ENCODE assay signal across 8 cellular contexts in genomic region chr14:52551205-52551604, GRCh38. TPM values are rescaled to one million over a fixed set of nuclear protein-coding genes. Genes with fewer than 3 reads are reported as not detected.
DNase-seq lines count a peak whose midpoint lies in the region; FAIRE-seq and TF ChIP-seq lines count a peak whose summit lies in the region.

No MANE protein-coding gene starts in this region.

- peak overlapping the region; percentile 87 for H3K4me3 Mint-ChIP-seq in activated CD4-positive, alpha-beta T cell treated with anti-CD3 and anti-CD28 coated beads, Interleukin-2, amount 10 ng/mL, durations not matched to agents 24 days and 14 days
- peak overlapping the region; percentile 88 for H3K4me3 Mint-ChIP-seq in activated T-helper 1 cell treated with anti-CD3 and anti-CD28 coated beads, Interleukin-12 subunit alpha, Interleukin-12 subunit beta, Interleukin-2, Interleukin-4 antibody, amounts not matched to agents 30 ng/mL and 10 ng/mL and 1 ng/mL, durations not matched to agents 14 hours and 24 hours and 36 hours

- H3K36me3 ChIP-seq in keratinocyte (ENCODE audit: control insufficient read depth in 2 of 2, extremely low read depth in 1 of 2, insufficient read depth in 2 of 2, low read length in 2 of 2) (no peaks in the 10 kb centered on the region), suprapubic skin (no peaks in the 10 kb centered on the region)

- H3K4me3 ChIP-seq in keratinocyte (ENCODE audit: control insufficient read depth in 2 of 3, extremely low read depth in 1 of 3, insufficient read depth in 2 of 3, low read depth in 1 of 3, low read length in 3 of 3) (peak overlapping the region in 1 of 3 experiments; percentile 80), suprapubic skin (peak overlapping the region; percentile 65)

- H3K9ac ChIP-seq in keratinocyte (ENCODE audit: control insufficient read depth, extremely low read depth, insufficient read depth, low read length) = peak overlapping the region; percentile 67

- H3K27me3 ChIP-seq in keratinocyte (ENCODE audit: control insufficient read depth, extremely low read depth, insufficient read depth, low read length) (no peaks in the 10 kb centered on the region), suprapubic skin (no peaks in the 10 kb centered on the region)

- no peaks in the 10 kb centered on the region for H3K9me1 ChIP-seq in keratinocyte (ENCODE audit: control insufficient read depth, extremely low read depth, insufficient read depth, low read length)

- H3K4me1 ChIP-seq in keratinocyte (ENCODE audit: control insufficient read depth, extremely low read depth, insufficient read depth, low read length) = peaks cover 12% of the 10 kb centered on the region
- peaks cover 30% of the 10 kb centered on the region for H3K4me1 ChIP-seq in suprapubic skin

- DNase-seq in activated CD4-positive, alpha-beta T cell treated with anti-CD3 and anti-CD28 coated beads, Interleukin-2, amount 10 ng/mL, durations not matched to agents 24 days and 14 days = no peak
- no peak for DNase-seq in activated CD4-positive, alpha-beta T cell treated with anti-CD3 and anti-CD28 coated beads for 48 hours
- DNase-seq in activated T-helper 1 cell treated with anti-CD3 and anti-CD28 coated beads, Interleukin-12 subunit alpha, Interleukin-12 subunit beta, Interleukin-2, Interleukin-4 antibody, amounts not matched to agents 30 ng/mL and 10 ng/mL and 1 ng/mL, durations not matched to agents 14 hours and 24 hours and 36 hours (ENCODE audit: low spot score) = no peak
- DNase-seq in keratinocyte (ENCODE audit: low read depth, low spot score) (no peak), suprapubic skin (ENCODE audit: low spot score in 2 of 2) (no peak), hippocampal formation (lab: John Stamatoyannopoulos, UW) (no peak), germinal center (ENCODE audit: low spot score) (no peak), GM19238 (ENCODE audit: insufficient read length, low spot score) (no peak)

- dilution Hi-C loops in keratinocyte (cut with MboI; ENCODE audit: extremely low pct_ligation_motif_present, low sequenced_read_pairs) = no loop called here

- no peak for TF ChIP-seq CTCF in keratinocyte (optimal IDR thresholded peaks at IDR 0.05 in 1 of 3, IDR thresholded peaks at IDR 0.05 in 1 of 3, conservative IDR thresholded peaks at IDR 0.05 in 1 of 3; ENCODE audit: extremely low read depth in 1 of 3, insufficient read depth in 2 of 3, low read length in 3 of 3)
- no peak for TF ChIP-seq CTCF in suprapubic skin (IDR thresholded peaks at IDR 0.05)

- FAIRE-seq in keratinocyte (lab: Jason Lieb, UNC) = no peak

- H3K4me1 Mint-ChIP-seq in activated CD4-positive, alpha-beta T cell treated with anti-CD3 and anti-CD28 coated beads, Interleukin-2, amount 10 ng/mL, durations not matched to agents 24 days and 14 days = peaks cover 29% of the 10 kb centered on the region
- H3K4me1 Mint-ChIP-seq in activated T-helper 1 cell treated with anti-CD3 and anti-CD28 coated beads, Interleukin-12 subunit alpha, Interleukin-12 subunit beta, Interleukin-2, Interleukin-4 antibody, amounts not matched to agents 30 ng/mL and 10 ng/mL and 1 ng/mL, durations not matched to agents 14 hours and 24 hours and 36 hours (ENCODE audit: low read depth) = peaks cover 40% of the 10 kb centered on the region

- no peaks in the 10 kb centered on the region for H3K9me3 Mint-ChIP-seq in activated CD4-positive, alpha-beta T cell treated with anti-CD3 and anti-CD28 coated beads, Interleukin-2, amount 10 ng/mL, durations not matched to agents 24 days and 14 days
- no peaks in the 10 kb centered on the region for H3K9me3 Mint-ChIP-seq in activated T-helper 1 cell treated with anti-CD3 and anti-CD28 coated beads, Interleukin-12 subunit alpha, Interleukin-12 subunit beta, Interleukin-2, Interleukin-4 antibody, amounts not matched to agents 30 ng/mL and 10 ng/mL and 1 ng/mL, durations not matched to agents 14 hours and 24 hours and 36 hours

- intact Hi-C loops in activated CD4-positive, alpha-beta T cell treated with anti-CD3 and anti-CD28 coated beads, Interleukin-2, amount 10 ng/mL, durations not matched to agents 24 days and 14 days (cut with micrococcal nuclease) = loop anchor here (2.0 to 10.0 kb wide), 5 partner anchors 20 to 1456 kb away; partner anchors contain the start of genes FRMD6 and TRIM9
- intact Hi-C loops in activated T-helper 1 cell treated with anti-CD3 and anti-CD28 coated beads, Interleukin-12 subunit alpha, Interleukin-12 subunit beta, Interleukin-2, Interleukin-4 antibody, amounts not matched to agents 30 ng/mL and 10 ng/mL and 1 ng/mL, durations not matched to agents 14 hours and 24 hours and 36 hours (cut with micrococcal nuclease) = loop anchor here (1.0 to 5.0 kb wide), 5 partner anchors 91 to 1454 kb away; partner anchors contain the start of genes RTRAF and TRIM9

- no peak overlapping the region for H2AFZ ChIP-seq in keratinocyte (ENCODE audit: control insufficient read depth, low read length)

- TF ChIP-seq POLR2A in suprapubic skin (IDR thresholded peaks at IDR 0.05) = no peak

- H3K27me3 Mint-ChIP-seq in activated CD4-positive, alpha-beta T cell treated with anti-CD3 and anti-CD28 coated beads, Interleukin-2, amount 10 ng/mL, durations not matched to agents 24 days and 14 days = peaks cover 19% of the 10 kb centered on the region
- peaks cover 15% of the 10 kb centered on the region for H3K27me3 Mint-ChIP-seq in activated T-helper 1 cell treated with anti-CD3 and anti-CD28 coated beads, Interleukin-12 subunit alpha, Interleukin-12 subunit beta, Interleukin-2, Interleukin-4 antibody, amounts not matched to agents 30 ng/mL and 10 ng/mL and 1 ng/mL, durations not matched to agents 14 hours and 24 hours and 36 hours (ENCODE audit: insufficient read depth)

- H3K27ac Mint-ChIP-seq in activated CD4-positive, alpha-beta T cell treated with anti-CD3 and anti-CD28 coated beads, Interleukin-2, amount 10 ng/mL, durations not matched to agents 24 days and 14 days = no peak overlapping the region
- peak overlapping the region; percentile 87 for H3K27ac Mint-ChIP-seq in activated T-helper 1 cell treated with anti-CD3 and anti-CD28 coated beads, Interleukin-12 subunit alpha, Interleukin-12 subunit beta, Interleukin-2, Interleukin-4 antibody, amounts not matched to agents 30 ng/mL and 10 ng/mL and 1 ng/mL, durations not matched to agents 14 hours and 24 hours and 36 hours

- H3K36me3 Mint-ChIP-seq in activated CD4-positive, alpha-beta T cell treated with anti-CD3 and anti-CD28 coated beads, Interleukin-2, amount 10 ng/mL, durations not matched to agents 24 days and 14 days (ENCODE audit: low read depth) = peaks cover 5% of the 10 kb centered on the region
- peaks cover 11% of the 10 kb centered on the region for H3K36me3 Mint-ChIP-seq in activated T-helper 1 cell treated with anti-CD3 and anti-CD28 coated beads, Interleukin-12 subunit alpha, Interleukin-12 subunit beta, Interleukin-2, Interleukin-4 antibody, amounts not matched to agents 30 ng/mL and 10 ng/mL and 1 ng/mL, durations not matched to agents 14 hours and 24 hours and 36 hours (ENCODE audit: low read depth)

- 47% methylated on average over 6 of the region's 6 CpGs for whole genome bisulfite sequencing in suprapubic skin

- no peak for TF ChIP-seq EP300 in suprapubic skin (IDR thresholded peaks at IDR 0.05)

- H3K9me3 ChIP-seq in keratinocyte (ENCODE audit: control insufficient read depth, low read depth, low read length) (no peaks in the 10 kb centered on the region), suprapubic skin (no peaks in the 10 kb centered on the region)

- H4K20me1 ChIP-seq in keratinocyte (ENCODE audit: control insufficient read depth, extremely low read depth, insufficient read depth, low read length) = no peaks in the 10 kb centered on the region

- peak overlapping the region; percentile 89 for H3K4me2 ChIP-seq in keratinocyte (ENCODE audit: control insufficient read depth, extremely low read depth, insufficient read depth, low read depth, low read length)

- H3K79me2 ChIP-seq in keratinocyte (ENCODE audit: control insufficient read depth, insufficient read depth, low read length) = no peaks in the 10 kb centered on the region

- H3K27ac ChIP-seq in keratinocyte (ENCODE audit: control insufficient read depth, insufficient read depth, low read length) (no peak overlapping the region), suprapubic skin (no peak overlapping the region)

RNA-seq across cellular contexts. Expression of gene TXNDC16, which starts 1.1 kb away (rescaled TPM):
- total RNA-seq in activated CD4-positive, alpha-beta T cell treated with anti-CD3 and anti-CD28 coated beads, Interleukin-2, amount 10 ng/mL, durations not matched to agents 24 days and 14 days = 4.7 and 6.2 TPM in 2 replicates
- total RNA-seq in activated T-helper 1 cell treated with anti-CD3 and anti-CD28 coated beads, Interleukin-12 subunit alpha, Interleukin-12 subunit beta, Interleukin-2, Interleukin-4 antibody, amounts not matched to agents 30 ng/mL and 10 ng/mL and 1 ng/mL, durations not matched to agents 14 hours and 24 hours and 36 hours = 4.0 and 4.8 TPM in 2 replicates
- polyA plus RNA-seq in keratinocyte = 1.2 to 1.9 TPM (median 1.2 TPM) in 3 replicates
- 2.3 TPM for polyA plus RNA-seq in keratinocyte (2011; ENCODE audit: low read depth)
- polyA plus RNA-seq in keratinocyte (2011; cell fraction: cytosol; rRNA removed) = 0.35 and 0.72 TPM in 2 replicates
- 1.1 and 1.7 TPM in 2 replicates for polyA plus RNA-seq in keratinocyte (2011; cell fraction: nucleus; rRNA removed)
- 0.78 and 1.3 TPM in 2 replicates for polyA plus RNA-seq in keratinocyte (2012; ENCODE audit: low replicate concordance)
- polyA minus RNA-seq in keratinocyte = 0.66 to 1.2 TPM in 2 of 3 replicates, not detected in the other
- polyA minus RNA-seq in keratinocyte (2011; cell fraction: cytosol; rRNA and poly(A)+ RNA removed) = 7.1 TPM
- polyA minus RNA-seq in keratinocyte (2011; cell fraction: nucleus; rRNA and poly(A)+ RNA removed) = 1.3 and 3.1 TPM in 2 replicates
- total RNA-seq in suprapubic skin = 10 to 100 TPM in 1 of 4 donors, 1 to 10 TPM in 3; 7.7 to 14.2 (median 8.0) TPM

RNA-seq across cellular contexts. Expression of gene GPR137C, which starts 1.4 kb away (rescaled TPM):
- 0.07 and 0.24 TPM in 2 replicates for total RNA-seq in activated CD4-positive, alpha-beta T cell treated with anti-CD3 and anti-CD28 coated beads, Interleukin-2, amount 10 ng/mL, durations not matched to agents 24 days and 14 days
- total RNA-seq in activated T-helper 1 cell treated with anti-CD3 and anti-CD28 coated beads, Interleukin-12 subunit alpha, Interleukin-12 subunit beta, Interleukin-2, Interleukin-4 antibody, amounts not matched to agents 30 ng/mL and 10 ng/mL and 1 ng/mL, durations not matched to agents 14 hours and 24 hours and 36 hours = 0.10 and 0.34 TPM in 2 replicates
- polyA plus RNA-seq in keratinocyte = 0.03 to 0.11 TPM (median 0.05 TPM) in 3 replicates
- not detected for polyA plus RNA-seq in keratinocyte (2011; ENCODE audit: low read depth)
- not detected in 2 replicates for polyA plus RNA-seq in keratinocyte (2011; cell fraction: cytosol; rRNA removed)
- polyA plus RNA-seq in keratinocyte (2011; cell fraction: nucleus; rRNA removed) = 0.08 TPM in 1 of 2 replicates, not detected in the other
- 0.06 TPM in 1 of 2 replicates, not detected in the other for polyA plus RNA-seq in keratinocyte (2012; ENCODE audit: low replicate concordance)
- 0.10 TPM in 1 of 3 replicates, not detected in the others for polyA minus RNA-seq in keratinocyte
- not detected for polyA minus RNA-seq in keratinocyte (2011; cell fraction: cytosol; rRNA and poly(A)+ RNA removed)
- polyA minus RNA-seq in keratinocyte (2011; cell fraction: nucleus; rRNA and poly(A)+ RNA removed) = not detected in 2 replicates
- total RNA-seq in suprapubic skin = under 1 TPM in 2 of 4 donors, not detected in 2; 0.17 to 0.65 TPM
